In genomic region chr18:24500766-24501165, GRCh38 we compare ENCODE assay signal across 29 cellular contexts. TPM values are rescaled to one million over a fixed set of nuclear protein-coding genes. Genes with fewer than 3 reads are reported as not detected.
"Had no signal": no experiment of that assay in that cellular context is flagged by ENCODE, and none has a peak within 500 bp of the region (broad histone marks: within the 10 kb centered on the region; RNA-seq: fewer than 3 reads in every experiment).

No MANE protein-coding gene starts in this region.

- ATAC-seq: activated CD8-positive, alpha-beta memory T cell treated with anti-CD3 and anti-CD28 coated beads, Interleukin-2, amount 10 ng/mL, durations not matched to agents 7 days and 5 days; activated naive CD8-positive, alpha-beta T cell treated with anti-CD3 and anti-CD28 coated beads, Interleukin-2, amount 50 U/mL, for 24 hours; Panc1 had no signal

- H3K27me3 Mint-ChIP-seq: brain had no signal

- H3K36me3 ChIP-seq: SJCRH30 had no signal

- H3K27me3 ChIP-seq: SJCRH30 had no signal

- DNase-seq: activated B cell treated with CpG ODN at 0.5 μM for 24 hours; activated CD4-positive, alpha-beta memory T cell treated with anti-CD3 and anti-CD28 coated beads, Interleukin-2, amount 10 ng/mL, durations not matched to agents 7 days and 5 days; activated CD4-positive, alpha-beta T cell treated with anti-CD3 and anti-CD28 coated beads for 4 hours; activated CD4-positive, CD25-positive, alpha-beta regulatory T cell treated with anti-CD3 and anti-CD28 coated beads, Interleukin-2, amount 50 U/mL, for 72 hours; activated CD8-positive, alpha-beta memory T cell treated with anti-CD3 and anti-CD28 coated beads for 24 hours; activated CD8-positive, alpha-beta memory T cell treated with anti-CD3 and anti-CD28 coated beads, Interleukin-2, amount 10 ng/mL, durations not matched to agents 7 days and 5 days; activated CD8-positive, alpha-beta memory T cell treated with anti-CD3 and anti-CD28 coated beads, Interleukin-2, amount 50 U/mL, for 48 hours; activated effector memory CD4-positive, alpha-beta T cell treated with Interleukin-2 at 50 U/mL for 16 hours; activated naive CD4-positive, alpha-beta T cell treated with anti-CD3 and anti-CD28 coated beads, Interleukin-2, amount 10 ng/mL, durations not matched to agents 7 days and 5 days; activated naive CD8-positive, alpha-beta T cell treated with anti-CD3 and anti-CD28 coated beads, Interleukin-2, amount 50 U/mL, for 24 hours; activated T-cell treated with anti-CD3 and anti-CD28 coated beads, Interleukin-2, amount 50 U/mL, for 48 hours; anterior cingulate cortex; caudate nucleus; cerebellar nuclear complex; NCI-H1105; NCI-H1417 treated with DMSO at 0.1 percent for 48 hours; NCI-H2029; NCI-H345; NCI-H524 treated with DMSO at 0.1 percent for 48 hours; SHP77; SJCRH30 had no signal

- H3K4me1 ChIP-seq: SJCRH30 had no signal

- H3K27ac ChIP-seq: SJCRH30, SK-N-MC, VCaP had no signal

- H3K4me3 ChIP-seq: SJCRH30, SK-N-MC had no signal

- H3K36me3 Mint-ChIP-seq: activated CD8-positive, alpha-beta memory T cell treated with anti-CD3 and anti-CD28 coated beads, Interleukin-2, amount 10 ng/mL, durations not matched to agents 7 days and 5 days; activated naive CD4-positive, alpha-beta T cell treated with anti-CD3 and anti-CD28 coated beads, Interleukin-2, amount 10 ng/mL, durations not matched to agents 7 days and 5 days; activated naive CD8-positive, alpha-beta T cell; brain had no signal

- H3K9me3 ChIP-seq: SJCRH30 had no signal

- H3K27ac Mint-ChIP-seq: activated B cell treated with CpG ODN at 0.5 μM for 24 hours; activated CD4-positive, alpha-beta memory T cell treated with anti-CD3 and anti-CD28 coated beads, Interleukin-2, amount 10 ng/mL, durations not matched to agents 7 days and 5 days; activated CD8-positive, alpha-beta memory T cell treated with anti-CD3 and anti-CD28 coated beads, Interleukin-2, amount 10 ng/mL, durations not matched to agents 7 days and 5 days; activated naive CD4-positive, alpha-beta T cell treated with anti-CD3 and anti-CD28 coated beads, Interleukin-2, amount 10 ng/mL, durations not matched to agents 7 days and 5 days; activated naive CD8-positive, alpha-beta T cell; activated naive CD8-positive, alpha-beta T cell treated with anti-CD3 and anti-CD28 coated beads, Interleukin-2, amount 50 U/mL, for 24 hours; brain; T-helper 1 cell treated with Interleukin-12 subunit alpha and Interleukin-12 subunit beta and Interleukin-4 antibody, amounts not matched to agents 30 μg/mL and 1 μg/mL, for 36 hours; T-helper 2 cell treated with Interferon-gamma antibody and Interleukin-4, amounts not matched to agents 5 μg/mL and 100 μg/mL, for 36 hours had no signal

- H3K4me1 Mint-ChIP-seq: activated B cell treated with CpG ODN at 0.5 μM for 24 hours; activated CD4-positive, alpha-beta memory T cell treated with anti-CD3 and anti-CD28 coated beads, Interleukin-2, amount 10 ng/mL, durations not matched to agents 7 days and 5 days; activated naive CD4-positive, alpha-beta T cell treated with anti-CD3 and anti-CD28 coated beads, Interleukin-2, amount 10 ng/mL, durations not matched to agents 7 days and 5 days; activated naive CD8-positive, alpha-beta T cell treated with anti-CD3 and anti-CD28 coated beads, Interleukin-2, amount 50 U/mL, for 24 hours had no signal

- H3K9me3 Mint-ChIP-seq: activated B cell treated with CpG ODN at 0.5 μM for 24 hours; activated CD4-positive, alpha-beta memory T cell treated with anti-CD3 and anti-CD28 coated beads, Interleukin-2, amount 10 ng/mL, durations not matched to agents 7 days and 5 days; activated naive CD4-positive, alpha-beta T cell treated with anti-CD3 and anti-CD28 coated beads, Interleukin-2, amount 10 ng/mL, durations not matched to agents 7 days and 5 days; activated naive CD8-positive, alpha-beta T cell treated with anti-CD3 and anti-CD28 coated beads, Interleukin-2, amount 50 U/mL, for 24 hours; T-helper 1 cell treated with Interleukin-12 subunit alpha and Interleukin-12 subunit beta and Interleukin-4 antibody, amounts not matched to agents 30 μg/mL and 1 μg/mL, for 36 hours; T-helper 2 cell treated with Interferon-gamma antibody and Interleukin-4, amounts not matched to agents 5 μg/mL and 100 μg/mL, for 36 hours had no signal

- H3K4me3 Mint-ChIP-seq: activated B cell treated with CpG ODN at 0.5 μM for 24 hours; activated CD4-positive, alpha-beta memory T cell treated with anti-CD3 and anti-CD28 coated beads, Interleukin-2, amount 10 ng/mL, durations not matched to agents 7 days and 5 days; activated CD8-positive, alpha-beta memory T cell treated with anti-CD3 and anti-CD28 coated beads, Interleukin-2, amount 10 ng/mL, durations not matched to agents 7 days and 5 days; activated naive CD4-positive, alpha-beta T cell treated with anti-CD3 and anti-CD28 coated beads, Interleukin-2, amount 10 ng/mL, durations not matched to agents 7 days and 5 days; activated naive CD8-positive, alpha-beta T cell; activated naive CD8-positive, alpha-beta T cell treated with anti-CD3 and anti-CD28 coated beads, Interleukin-2, amount 50 U/mL, for 24 hours; brain; T-helper 1 cell treated with Interleukin-12 subunit alpha and Interleukin-12 subunit beta and Interleukin-4 antibody, amounts not matched to agents 30 μg/mL and 1 μg/mL, for 36 hours; T-helper 2 cell treated with Interferon-gamma antibody and Interleukin-4, amounts not matched to agents 5 μg/mL and 100 μg/mL, for 36 hours had no signal

RNA-seq across cellular contexts. Expression of gene HRH4, which starts 40.3 kb away (rescaled TPM):
- total RNA-seq: activated B cell treated with CpG ODN at 0.5 μM for 24 hours; activated CD8-positive, alpha-beta memory T cell treated with anti-CD3 and anti-CD28 coated beads, Interleukin-2, amount 10 ng/mL, durations not matched to agents 7 days and 5 days; RPMI7951; SJCRH30 had no signal
